In the genomic region with DNA sequence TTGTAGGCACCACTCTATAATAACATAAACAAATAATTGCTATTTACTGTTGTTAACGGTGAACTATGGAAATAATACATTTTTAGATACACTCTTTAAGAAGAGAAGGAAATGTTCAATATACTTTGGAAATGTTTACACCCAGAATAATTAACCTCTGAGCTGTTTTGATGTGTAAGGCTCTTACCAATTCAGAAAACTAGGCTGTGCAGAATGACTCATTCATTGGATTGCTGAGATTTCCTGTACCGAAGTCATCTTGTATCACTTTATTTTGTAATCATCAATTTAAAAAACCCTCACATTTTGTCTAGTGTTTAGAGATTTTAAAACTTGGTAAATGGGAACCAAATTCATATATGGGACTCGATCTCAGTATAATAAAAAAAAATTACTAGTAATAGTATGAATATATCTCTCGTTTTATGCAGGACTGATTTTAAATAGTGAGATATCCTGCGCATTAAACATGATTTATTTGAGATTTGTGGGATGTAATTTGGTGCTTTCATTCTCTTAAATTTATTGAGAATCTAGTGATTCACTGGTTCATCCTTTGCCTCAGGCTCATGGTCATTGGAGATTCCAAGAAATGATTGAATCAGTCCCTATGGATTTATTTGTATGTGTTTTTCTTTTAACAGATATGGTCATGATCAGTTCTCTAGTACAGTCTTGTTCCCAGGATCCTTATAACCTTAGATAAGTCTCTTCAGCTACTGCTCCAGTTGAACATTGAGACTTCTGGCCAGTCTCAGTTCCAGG, we compare ENCODE assay signal across 13 cellular contexts. TPM values are rescaled to one million over a fixed set of nuclear protein-coding genes. Genes with fewer than 3 reads are reported as not detected.
A peak's percentile ranks its signal among the peaks of the same experiment; 100 is the strongest.
DNase-seq lines count a peak whose midpoint lies in the region; ATAC-seq and TF ChIP-seq lines count a peak whose summit lies in the region.
"Had no signal": no experiment of that assay in that cellular context is flagged by ENCODE, and none has a peak within 500 bp of the region (broad histone marks: within the 10 kb centered on the region; RNA-seq: fewer than 3 reads in every experiment).

No MANE protein-coding gene starts in this region.

- intact Hi-C loops in ascending aorta (cut with DNase I) = no loop called here

- peaks cover 0 to 43% of the 10 kb centered on the region in 2 donors for H3K4me1 ChIP-seq in ascending aorta
- peaks cover 26% of the 10 kb centered on the region for H3K4me1 ChIP-seq in foreskin keratinocyte
- peaks cover 17 to 56% of the 10 kb centered on the region in 2 donors for H3K4me1 ChIP-seq in thoracic aorta (ENCODE audit: control insufficient read depth in 1 of 2, low read depth in 2 of 2)

- H3K4me3 ChIP-seq in ascending aorta (peak overlapping the region; percentile 50 to 87), thoracic aorta (peak overlapping the region; percentile 97)

- H3K27me3 ChIP-seq in ascending aorta (no peaks in the 10 kb centered on the region), foreskin keratinocyte (no peaks in the 10 kb centered on the region), thoracic aorta (replicated peaks; ENCODE audit: insufficient read depth) (no peaks in the 10 kb centered on the region)

- H3K27ac ChIP-seq in ascending aorta (peak overlapping the region in 1 of 2 donors; percentile 99), foreskin keratinocyte (peak overlapping the region; percentile 48), thoracic aorta (peak overlapping the region; percentile 99)
- H3K27ac ChIP-seq: HL-60 had no signal

- no peak for TF ChIP-seq CTCF in ascending aorta (IDR thresholded peaks at IDR 0.05)
- TF ChIP-seq CTCF in foreskin keratinocyte (conservative IDR thresholded peaks at IDR 0.05) = no peak
- no peak for TF ChIP-seq CTCF in thoracic aorta (IDR thresholded peaks at IDR 0.05)

- peak; percentile 95 for DNase-seq in HCEC 1CT
- no peak for DNase-seq in ascending aorta (ENCODE audit: low spot score in 2 of 2)
- peak; percentile 51 to 79 for DNase-seq in foreskin keratinocyte
- no peak for DNase-seq in thoracic aorta (ENCODE audit: low spot score)
- no peak for DNase-seq in HuH-7 (ENCODE audit: low spot score)
- no peak for DNase-seq in DMS153 (lab: John Stamatoyannopoulos, UW)
- DNase-seq: NCI-H187 treated with DMSO at 0.1 percent for 48 hours had no signal

- peak; percentile 25 for ATAC-seq in foreskin keratinocyte
- ATAC-seq in thoracic aorta (ENCODE audit: insufficient number of reproducible peaks, low FRiP score, low read depth) = no peak
- no peak for ATAC-seq in HG02840 (IDR thresholded peaks at IDR 0.05; ENCODE audit: low FRiP score, unreplicated experiment)
- ATAC-seq: activated CD4-positive, CD25-positive, alpha-beta regulatory T cell treated with anti-CD3 and anti-CD28 coated beads, Interleukin-2, amount 50 U/mL, for 24 hours; esophagus mucosa; Panc1; stimulated activated memory B cell treated with anti-CD40 and anti-IgM and Interleukin-4, amounts not matched to agents 10 μg/mL and 1 μg/mL and 100 μg/mL, for 72 hours had no signal

- H3K36me3 ChIP-seq in ascending aorta (peaks cover 0 to 14% of the 10 kb centered on the region in 2 donors), thoracic aorta (peaks cover 8% of the 10 kb centered on the region)

- peaks cover 0 to 4% of the 10 kb centered on the region in 2 donors for H3K9me3 ChIP-seq in ascending aorta
- no peaks in the 10 kb centered on the region for H3K9me3 ChIP-seq in thoracic aorta

RNA-seq across cellular contexts. Expression of gene SAMD4A, which starts 3.9 kb away (rescaled TPM):
- 66.0 TPM for total RNA-seq in ascending aorta
- total RNA-seq in foreskin keratinocyte = 14.8 TPM in 2 replicates
- 4.4 and 4.6 TPM in 2 replicates for polyA plus RNA-seq in foreskin keratinocyte
- total RNA-seq in thoracic aorta = 100 to 1,000 TPM; 142 to 172 TPM

Comparison
In these comparisons a context has a peak if more than half of its experiments do, and no peak if none do; other contexts are left out.
1. DNase-seq: peak in HCEC 1CT (single experiment) and foreskin keratinocyte (2 of 2); none in ascending aorta (0 of 2), thoracic aorta (single experiment), HuH-7 (single experiment) and DMS153 (single experiment).